ENCODE assay signal across 1 cellular context in genomic region chr15:28023422-28023821, GRCh38.
TF ChIP-seq lines count a peak whose summit lies in the region.

No MANE protein-coding gene starts in this region.

TF ChIP-seq in GM23338, 12 proteins besides CTCF, POLR2A, EP300 and RAD21 (continued from another document):
- TF ChIP-seq EZH2phosphoT487 (IDR thresholded peaks at IDR 0.05; ENCODE audit: unreplicated experiment): no peak
- TF ChIP-seq ZNF462 (CRISPR knock-in tag; IDR thresholded peaks at IDR 0.05): no peak
- TF ChIP-seq POLR2AphosphoS5 (IDR thresholded peaks at IDR 0.05; ENCODE audit: low read depth): no peak
